ENCODE assay signal across 8 cellular contexts in genomic region chr20:63873477-63873971, GRCh38. TPM values are rescaled to one million over a fixed set of nuclear protein-coding genes. Genes with fewer than 3 reads are reported as not detected.
DNase-seq lines count a peak whose midpoint lies in the region; ATAC-seq, FAIRE-seq and TF ChIP-seq lines count a peak whose summit lies in the region.

No MANE protein-coding gene starts in this region.

- peak; percentile 24 for TF ChIP-seq CTCF in RWPE2 (IDR thresholded peaks at IDR 0.05; ENCODE audit: poor library complexity, severe bottlenecking)
- TF ChIP-seq CTCF in pancreas (IDR thresholded peaks at IDR 0.05): no peak

- peaks cover 43% of the 10 kb centered on the region for H3K36me3 ChIP-seq in CD4-positive, alpha-beta memory T cell (ENCODE audit: insufficient read depth, low read length)
- H3K36me3 ChIP-seq in RWPE2 (ENCODE audit: low read depth) (peaks cover 95% of the 10 kb centered on the region), pancreas (peaks cover 8 to 68% (median 23%) of the 10 kb centered on the region in 3 donors)

- H3K27ac Mint-ChIP-seq in CD4-positive, alpha-beta memory T cell: peak overlapping the region; percentile 59 to 87 (median 81)

- peak; percentile 94 for ATAC-seq in RWPE2 (ENCODE audit: low read depth)
- ATAC-seq in pancreas: peak in 3 of 4 donors; percentile 35 to 83 (median 76)
- no peak for ATAC-seq in HG03135 (IDR thresholded peaks at IDR 0.05; ENCODE audit: unreplicated experiment)
- ATAC-seq in HG03025 (IDR thresholded peaks at IDR 0.05; ENCODE audit: low FRiP score, unreplicated experiment): no peak

- H3K4me3 Mint-ChIP-seq in CD4-positive, alpha-beta memory T cell: peak overlapping the region in 4 of 8 donors; percentile 12 to 73 (median 48)

- no peaks in the 10 kb centered on the region for H3K9me3 ChIP-seq in CD4-positive, alpha-beta memory T cell (ENCODE audit: control insufficient read depth in 1 of 2, low read length in 2 of 2)
- H3K9me3 ChIP-seq in RWPE2 (ENCODE audit: severe bottlenecking) (no peaks in the 10 kb centered on the region), pancreas (no peaks in the 10 kb centered on the region)

- CTCF ChIA-PET in CD4-positive, alpha-beta memory T cell (lab: Charles Lee; ENCODE audit: partially characterized antibody): no interaction called here
- CTCF ChIA-PET in HEK293T (lab: Yijun Ruan, JAX): interaction anchor here (1.0 kb wide), 1 partner anchor 87 kb away, joined by 3 read pairs; no protein-coding TSS in a partner anchor

- no peak overlapping the region for H3K4me3 ChIP-seq in CD4-positive, alpha-beta memory T cell (ENCODE audit: low read length in 2 of 2)
- H3K4me3 ChIP-seq in RWPE2 (ENCODE audit: severe bottlenecking): no peak overlapping the region
- no peak overlapping the region for H3K4me3 ChIP-seq in pancreas

- H3K9me3 Mint-ChIP-seq in CD4-positive, alpha-beta memory T cell: no peaks in the 10 kb centered on the region

- DNase-seq in CD4-positive, alpha-beta memory T cell: peak in 3 of 5 donors; percentile 21 to 63 (median 29)
- DNase-seq in RWPE2 (ENCODE audit: low spot score) (peak; percentile 91), dermis microvascular lymphatic vessel endothelial cell (ENCODE audit: low read depth in 2 of 2) (peak; percentile 99), pancreas (no peak), COR-L47 (lab: John Stamatoyannopoulos, UW) (no peak), HEK293T (ENCODE audit: extremely low spot score) (no peak)

- H3K4me1 ChIP-seq in CD4-positive, alpha-beta memory T cell (ENCODE audit: insufficient read depth, low read length): peaks cover 8% of the 10 kb centered on the region
- peaks cover 19% of the 10 kb centered on the region for H3K4me1 ChIP-seq in RWPE2 (ENCODE audit: insufficient read depth, poor library complexity, severe bottlenecking)
- H3K4me1 ChIP-seq in pancreas: no peaks in the 10 kb centered on the region

- H3K27me3 ChIP-seq in CD4-positive, alpha-beta memory T cell (ENCODE audit: insufficient read depth, low read length): no peaks in the 10 kb centered on the region
- no peaks in the 10 kb centered on the region for H3K27me3 ChIP-seq in RWPE2 (ENCODE audit: insufficient read depth, poor library complexity, severe bottlenecking)
- no peaks in the 10 kb centered on the region for H3K27me3 ChIP-seq in pancreas

- POLR2A ChIA-PET in CD4-positive, alpha-beta memory T cell (lab: Charles Lee; ENCODE audit: partially characterized antibody): interaction anchor here (0.7 kb wide), 1 partner anchor 28 kb away, joined by 3 read pairs; no protein-coding TSS in a partner anchor
- POLR2A ChIA-PET in HEK293T (lab: Yijun Ruan, JAX): interaction anchor here (4.0 kb wide), 1 partner anchor 8 kb away, joined by 30 read pairs; the partner anchor contains the start of gene TPD52L2

- FAIRE-seq in pancreas (lab: Jason Lieb, UNC): no peak

- H3K27ac ChIP-seq in CD4-positive, alpha-beta memory T cell (ENCODE audit: low read depth, low read length): no peak overlapping the region
- H3K27ac ChIP-seq in RWPE2 (ENCODE audit: poor library complexity, severe bottlenecking) (peak overlapping the region; percentile 80), pancreas (peak overlapping the region in 2 of 4 donors; percentile 36 to 53)

- intact Hi-C loops in CD4-positive, alpha-beta memory T cell (cut with micrococcal nuclease): no loop called here
- intact Hi-C loops in pancreas (cut with DNase I): no loop called here

- peaks cover 6 to 20% (median 10%) of the 10 kb centered on the region in 4 donors for H3K4me1 Mint-ChIP-seq in CD4-positive, alpha-beta memory T cell

- H3K27me3 Mint-ChIP-seq in CD4-positive, alpha-beta memory T cell: no peaks in the 10 kb centered on the region

- WGBS in pancreas, 2 donors: 88 to 92% methylated on average over 14 of the region's 14 CpGs

- peaks cover 33 to 56% of the 10 kb centered on the region in 2 donors for H3K36me3 Mint-ChIP-seq in CD4-positive, alpha-beta memory T cell

TF ChIP-seq in HEK293T, 16 proteins besides CTCF, POLR2A, EP300 and RAD21:
- TF ChIP-seq LEF1 (IDR thresholded peaks at IDR 0.05; ENCODE audit: borderline replicate concordance) (no peak), FOXA1 (IDR thresholded peaks at IDR 0.05) (no peak), PKNOX1 (IDR thresholded peaks at IDR 0.05) (no peak), ELF4 (IDR thresholded peaks at IDR 0.05) (no peak), FOXM1 (IDR thresholded peaks at IDR 0.05; ENCODE audit: borderline replicate concordance) (no peak), L3MBTL2 (conservative IDR thresholded peaks at IDR 0.05) (no peak), NFRKB (IDR thresholded peaks at IDR 0.05) (no peak), TARDBP (IDR thresholded peaks at IDR 0.05) (no peak), BHLHE40 (IDR thresholded peaks at IDR 0.05; ENCODE audit: borderline replicate concordance) (no peak), FOXK2 (IDR thresholded peaks at IDR 0.05) (no peak), CTBP1 (IDR thresholded peaks at IDR 0.05; ENCODE audit: borderline replicate concordance) (no peak), HDGF (IDR thresholded peaks at IDR 0.05; ENCODE audit: borderline replicate concordance) (no peak), SUZ12 (IDR thresholded peaks at IDR 0.05) (no peak), SP1 (IDR thresholded peaks at IDR 0.05) (no peak), ZNF384 (IDR thresholded peaks at IDR 0.05) (no peak), ARNT (IDR thresholded peaks at IDR 0.05) (no peak)

RNA-seq across cellular contexts. Expression of gene TPD52L2, which starts 8.5 kb away (rescaled TPM):
- 10 to 100 TPM; 44.4 to 44.9 TPM for total RNA-seq in CD4-positive, alpha-beta memory T cell
- 10 to 100 TPM; 66.4 to 76.1 TPM for polyA plus RNA-seq in CD4-positive, alpha-beta memory T cell
- total RNA-seq in dermis microvascular lymphatic vessel endothelial cell (112 and 178 TPM in 2 replicates), pancreas (10 to 100 TPM; 16.3 to 35.0 (median 22.3) TPM)
- 10 to 100 TPM; 33.8 to 47.3 TPM for polyA plus RNA-seq in pancreas

RNA-seq across cellular contexts. Expression of gene ABHD16B, which starts 12.2 kb away (rescaled TPM):
- total RNA-seq in CD4-positive, alpha-beta memory T cell: not detected
- not detected for polyA plus RNA-seq in CD4-positive, alpha-beta memory T cell
- total RNA-seq in dermis microvascular lymphatic vessel endothelial cell (not detected in 2 replicates), pancreas (not detected)
- polyA plus RNA-seq in pancreas: under 1 TPM; 0.12 to 0.53 TPM

RNA-seq across cellular contexts. Expression of gene DNAJC5, which starts 21.4 kb away (rescaled TPM):
- 10 to 100 TPM; 53.3 to 54.4 TPM for total RNA-seq in CD4-positive, alpha-beta memory T cell
- polyA plus RNA-seq in CD4-positive, alpha-beta memory T cell: 1 to 10 TPM; 4.9 to 9.2 TPM
- total RNA-seq in dermis microvascular lymphatic vessel endothelial cell (67.3 and 89.9 TPM in 2 replicates), pancreas (10 to 100 TPM; 25.0 to 31.5 (median 29.2) TPM)
- polyA plus RNA-seq in pancreas: 10 to 100 TPM; 20.1 to 23.3 TPM

RNA-seq across cellular contexts. Expression of gene ZBTB46, which starts 42.5 kb away (rescaled TPM):
- total RNA-seq in CD4-positive, alpha-beta memory T cell: under 1 TPM; 0.28 to 0.87 TPM
- under 1 TPM in 1 of 2 donors, not detected in 1; 0.09 TPM for polyA plus RNA-seq in CD4-positive, alpha-beta memory T cell
- total RNA-seq in dermis microvascular lymphatic vessel endothelial cell: 67.1 and 69.7 TPM in 2 replicates
- 1 to 10 TPM; 2.2 to 7.4 (median 3.0) TPM for total RNA-seq in pancreas
- 1 to 10 TPM; 2.8 to 3.6 TPM for polyA plus RNA-seq in pancreas

Comparison
In these comparisons a context has a peak if more than half of its experiments do, and no peak if none do; other contexts are left out.
1. DNase-seq: peak in CD4-positive, alpha-beta memory T cell (3 of 5), RWPE2 (single experiment) and dermis microvascular lymphatic vessel endothelial cell (2 of 2); none in pancreas (0 of 6), COR-L47 (single experiment) and HEK293T (single experiment).
2. ATAC-seq: peak in RWPE2 (single experiment) and pancreas (3 of 4); none in HG03135 (single experiment) and HG03025 (single experiment).